ENCODE assay signal across 17 cellular contexts in genomic region chr2:97931851-97932211, GRCh38.
DNase-seq lines count a peak whose midpoint lies in the region; ATAC-seq and TF ChIP-seq lines count a peak whose summit lies in the region.
"Had no signal": no experiment of that assay in that cellular context is flagged by ENCODE, and none has a peak within 500 bp of the region (broad histone marks: within the 10 kb centered on the region; RNA-seq: fewer than 3 reads in every experiment).

No MANE protein-coding gene starts in this region.

- peak overlapping the region; percentile 97 for H3K4me2 ChIP-seq in SU-DHL-6 (ENCODE audit: low read depth, low read length, poor library complexity, severe bottlenecking)

- peaks cover 78% of the 10 kb centered on the region for H3K79me2 ChIP-seq in SU-DHL-6 (ENCODE audit: insufficient read depth, low read length)

- H3K36me3 ChIP-seq in SU-DHL-6 (ENCODE audit: low read length) (no peaks in the 10 kb centered on the region; the same call in 1 of the 2 replicates), endodermal cell (ENCODE audit: control insufficient read depth, insufficient read depth, low read length) (peaks cover 7% of the 10 kb centered on the region)

- peaks cover 10% of the 10 kb centered on the region for H3K36me3 Mint-ChIP-seq in activated naive CD8-positive, alpha-beta T cell treated with anti-CD3 and anti-CD28 coated beads, Interleukin-2, amount 50 U/mL, for 24 hours (ENCODE audit: low read depth)
- peaks cover 7% of the 10 kb centered on the region for H3K36me3 Mint-ChIP-seq in activated naive CD8-positive, alpha-beta T cell treated with anti-CD3 and anti-CD28 coated beads for 36 hours
- no peaks in the 10 kb centered on the region for H3K36me3 Mint-ChIP-seq in endodermal cell (ENCODE audit: low read depth)
- H3K36me3 Mint-ChIP-seq in stimulated activated memory B cell treated with anti-CD40 and anti-IgM and Interleukin-4, amounts not matched to agents 10 μg/mL and 1 μg/mL and 100 μg/mL, for 72 hours = peaks cover 13% of the 10 kb centered on the region

- peak overlapping the region; percentile 88 for H3K27ac ChIP-seq in SU-DHL-6 (ENCODE audit: low read depth, low read length)
- no peak overlapping the region for H3K27ac ChIP-seq in endodermal cell (ENCODE audit: low read depth, low read length)
- H3K27ac ChIP-seq in caudate nucleus (ENCODE audit: low read depth, low read length) = no peak overlapping the region
- H3K27ac ChIP-seq: C4-2B had no signal

- peaks cover 6% of the 10 kb centered on the region for H3K9me3 Mint-ChIP-seq in activated naive CD8-positive, alpha-beta T cell treated with anti-CD3 and anti-CD28 coated beads, Interleukin-2, amount 50 U/mL, for 24 hours
- H3K9me3 Mint-ChIP-seq in activated naive CD8-positive, alpha-beta T cell treated with anti-CD3 and anti-CD28 coated beads for 36 hours = peaks cover 2% of the 10 kb centered on the region
- no peaks in the 10 kb centered on the region for H3K9me3 Mint-ChIP-seq in endodermal cell
- H3K9me3 Mint-ChIP-seq in stimulated activated memory B cell treated with anti-CD40 and anti-IgM and Interleukin-4, amounts not matched to agents 10 μg/mL and 1 μg/mL and 100 μg/mL, for 72 hours = no peaks in the 10 kb centered on the region
- H3K9me3 Mint-ChIP-seq: HFFc6 had no signal

- H3K9me3 ChIP-seq in SU-DHL-6 (ENCODE audit: insufficient read depth, low read length) (no peaks in the 10 kb centered on the region), endodermal cell (ENCODE audit: control insufficient read depth, low read length) (peaks cover 8% of the 10 kb centered on the region)
- H3K9me3 ChIP-seq: Caco-2 had no signal

- no peak for DNase-seq in activated naive CD8-positive, alpha-beta T cell treated with anti-CD3 and anti-CD28 coated beads, Interleukin-2, amount 50 U/mL, for 24 hours
- no peak for DNase-seq in activated naive CD8-positive, alpha-beta T cell treated with anti-CD3 and anti-CD28 coated beads for 36 hours
- DNase-seq in endodermal cell = no peak
- no peak for DNase-seq in caudate nucleus (lab: John Stamatoyannopoulos, UW)
- DNase-seq in NOMO-1 treated with DMSO at 0.1 percent for 48 hours (lab: John Stamatoyannopoulos, UW; ENCODE audit: unreplicated experiment) = no peak
- no peak for DNase-seq in MV-4-11 (lab: John Stamatoyannopoulos, UW)
- DNase-seq: 8988T, Caco-2, DMS53, HFFc6, NCI-H1417 treated with DMSO at 0.1 percent for 48 hours, NCI-H2029 treated with DMSO at 0.1 percent for 48 hours, NCI-H510A, PC-3 had no signal

- peaks cover 20% of the 10 kb centered on the region for H3K4me1 ChIP-seq in endodermal cell (ENCODE audit: control insufficient read depth, insufficient read depth, low read length)

- H3K27ac Mint-ChIP-seq in activated naive CD8-positive, alpha-beta T cell treated with anti-CD3 and anti-CD28 coated beads, Interleukin-2, amount 50 U/mL, for 24 hours = peak overlapping the region; percentile 26
- no peak overlapping the region for H3K27ac Mint-ChIP-seq in activated naive CD8-positive, alpha-beta T cell treated with anti-CD3 and anti-CD28 coated beads for 36 hours
- H3K27ac Mint-ChIP-seq in endodermal cell = peak overlapping the region; percentile 45
- H3K27ac Mint-ChIP-seq in stimulated activated memory B cell treated with anti-CD40 and anti-IgM and Interleukin-4, amounts not matched to agents 10 μg/mL and 1 μg/mL and 100 μg/mL, for 72 hours = peak overlapping the region; percentile 74
- H3K27ac Mint-ChIP-seq: HFFc6 had no signal

- no peak overlapping the region for H3K4me3 ChIP-seq in SU-DHL-6 (ENCODE audit: insufficient read depth, low read length, poor library complexity, severe bottlenecking)
- peak overlapping the region; percentile 62 for H3K4me3 ChIP-seq in endodermal cell (ENCODE audit: low read length)

- H3K9me2 ChIP-seq in SU-DHL-6 (replicated peaks; ENCODE audit: insufficient read depth, low read length) = no peaks in the 10 kb centered on the region

- H3K4me3 Mint-ChIP-seq in activated naive CD8-positive, alpha-beta T cell treated with anti-CD3 and anti-CD28 coated beads, Interleukin-2, amount 50 U/mL, for 24 hours = no peak overlapping the region
- H3K4me3 Mint-ChIP-seq in activated naive CD8-positive, alpha-beta T cell treated with anti-CD3 and anti-CD28 coated beads for 36 hours = no peak overlapping the region
- H3K4me3 Mint-ChIP-seq in endodermal cell = no peak overlapping the region
- H3K4me3 Mint-ChIP-seq in stimulated activated memory B cell treated with anti-CD40 and anti-IgM and Interleukin-4, amounts not matched to agents 10 μg/mL and 1 μg/mL and 100 μg/mL, for 72 hours = peak overlapping the region; percentile 4
- H3K4me3 Mint-ChIP-seq: HFFc6 had no signal

- H3K27me3 ChIP-seq in SU-DHL-6 (ENCODE audit: low read length) (no peaks in the 10 kb centered on the region), endodermal cell (ENCODE audit: control insufficient read depth, insufficient read depth, low read length, poor library complexity, severe bottlenecking) (no peaks in the 10 kb centered on the region)

- H3K27me3 Mint-ChIP-seq in activated naive CD8-positive, alpha-beta T cell treated with anti-CD3 and anti-CD28 coated beads, Interleukin-2, amount 50 U/mL, for 24 hours = no peaks in the 10 kb centered on the region
- H3K27me3 Mint-ChIP-seq in activated naive CD8-positive, alpha-beta T cell treated with anti-CD3 and anti-CD28 coated beads for 36 hours = no peaks in the 10 kb centered on the region
- no peaks in the 10 kb centered on the region for H3K27me3 Mint-ChIP-seq in endodermal cell (ENCODE audit: insufficient read depth)
- no peaks in the 10 kb centered on the region for H3K27me3 Mint-ChIP-seq in stimulated activated memory B cell treated with anti-CD40 and anti-IgM and Interleukin-4, amounts not matched to agents 10 μg/mL and 1 μg/mL and 100 μg/mL, for 72 hours

- H4K20me1 ChIP-seq in SU-DHL-6 (ENCODE audit: low read depth, low read length) = peaks cover 16% of the 10 kb centered on the region

- TF ChIP-seq CTCF in SU-DHL-6 (IDR thresholded peaks at IDR 0.05; ENCODE audit: insufficient read depth, low read length, poor library complexity, severe bottlenecking) (no peak), endodermal cell (conservative IDR thresholded peaks at IDR 0.05) (no peak)

- ATAC-seq in activated naive CD8-positive, alpha-beta T cell treated with anti-CD3 and anti-CD28 coated beads, Interleukin-2, amount 50 U/mL, for 24 hours = no peak
- ATAC-seq in stimulated activated memory B cell treated with anti-CD40 and anti-IgM and Interleukin-4, amounts not matched to agents 10 μg/mL and 1 μg/mL and 100 μg/mL, for 72 hours = no peak

- H2AFZ ChIP-seq in SU-DHL-6 (ENCODE audit: low read depth, low read length, severe bottlenecking) = no peak overlapping the region

- peaks cover 44% of the 10 kb centered on the region for H3F3A ChIP-seq in SU-DHL-6 (ENCODE audit: insufficient read depth)

- H3K4me1 Mint-ChIP-seq in activated naive CD8-positive, alpha-beta T cell treated with anti-CD3 and anti-CD28 coated beads, Interleukin-2, amount 50 U/mL, for 24 hours = peaks cover 64% of the 10 kb centered on the region
- peaks cover 50% of the 10 kb centered on the region for H3K4me1 Mint-ChIP-seq in activated naive CD8-positive, alpha-beta T cell treated with anti-CD3 and anti-CD28 coated beads for 36 hours
- H3K4me1 Mint-ChIP-seq in endodermal cell = peaks cover 59% of the 10 kb centered on the region
- peaks cover 89% of the 10 kb centered on the region for H3K4me1 Mint-ChIP-seq in stimulated activated memory B cell treated with anti-CD40 and anti-IgM and Interleukin-4, amounts not matched to agents 10 μg/mL and 1 μg/mL and 100 μg/mL, for 72 hours

- H3K9ac ChIP-seq in SU-DHL-6 (ENCODE audit: low read length) (0 out of 2 replicates have a peak overlapping the region, but pooled peaks have one; percentile 7), endodermal cell (ENCODE audit: extremely low read depth, low read length, poor library complexity, severe bottlenecking) (no peak overlapping the region)
